28 cellular contexts compared by ENCODE assay signal in the genomic region with DNA sequence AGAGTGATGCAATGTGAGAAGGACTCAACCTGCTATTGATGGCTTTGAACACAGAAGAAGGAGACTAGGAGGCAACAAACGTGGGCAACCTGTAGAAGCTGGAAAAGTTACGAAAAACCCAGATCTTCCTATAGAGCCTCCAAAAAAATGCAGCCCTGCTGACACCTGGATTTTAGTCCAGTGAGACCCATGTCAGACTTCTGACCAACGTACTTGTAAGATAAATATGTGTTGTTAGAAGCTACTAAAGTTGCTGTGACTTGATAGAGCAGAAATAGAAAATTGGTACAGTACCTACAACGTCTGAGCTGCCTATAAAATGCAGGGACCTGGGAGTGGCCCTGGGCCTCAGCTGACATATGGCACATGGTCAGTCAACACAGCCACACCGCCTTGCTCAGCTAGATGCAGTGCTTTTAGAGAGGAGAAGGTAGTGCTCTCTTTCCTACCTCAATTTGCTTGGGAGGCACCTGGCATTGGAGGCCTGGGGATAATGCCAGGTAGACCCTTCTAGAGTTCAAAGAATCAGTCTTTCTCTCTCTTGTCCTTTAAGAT.
A peak's percentile ranks its signal among the peaks of the same experiment; 100 is the strongest.
DNase-seq lines count a peak whose midpoint lies in the region; ATAC-seq, FAIRE-seq and TF ChIP-seq lines count a peak whose summit lies in the region.
"Had no signal": no experiment of that assay in that cellular context is flagged by ENCODE, and none has a peak within 500 bp of the region (broad histone marks: within the 10 kb centered on the region; RNA-seq: fewer than 3 reads in every experiment).

No MANE protein-coding gene starts in this region.

- H3K14ac ChIP-seq in H1 (ENCODE audit: insufficient read length), result no peak overlapping the region

- ATAC-seq in left colon (peak; percentile 75), mucosa of descending colon (peak; percentile 71), HG03196 (IDR thresholded peaks at IDR 0.05; ENCODE audit: unreplicated experiment) (no peak), GM19452 (IDR thresholded peaks at IDR 0.05; ENCODE audit: unreplicated experiment) (no peak), SK-N-SH treated with all-trans-retinoic acid at 6 μM for 48 hours (no peak)
- ATAC-seq: GM12878 had no signal

- CTCF ChIA-PET in H1 (lab: Charles Lee; ENCODE audit: partially characterized antibody), result no interaction called here

- H3K23ac ChIP-seq in H1 (ENCODE audit: insufficient read length), result no peak overlapping the region

- H4K91ac ChIP-seq in H1 (replicated peaks; ENCODE audit: insufficient read length, low read length), result no peak overlapping the region

- H2BK5ac ChIP-seq in H1 (ENCODE audit: low read depth, low read length), result no peak overlapping the region

- H3K36me3 ChIP-seq in H1 (ENCODE audit: control insufficient read depth in 2 of 4, insufficient read depth in 4 of 4, low read length in 3 of 4) (no peaks in the 10 kb centered on the region), mucosa of descending colon (ENCODE audit: low read depth) (no peaks in the 10 kb centered on the region), transverse colon (no peaks in the 10 kb centered on the region)
- H3K36me3 ChIP-seq: BE2C, BLaER1 had no signal

- no peak overlapping the region for H4K5ac ChIP-seq in H1 (ENCODE audit: insufficient read length, low read depth, low read length)

- H3K56ac ChIP-seq in H1 (replicated peaks; ENCODE audit: insufficient read length, low read depth, low read length), result no peak overlapping the region

- H3K4me1 ChIP-seq in H1 (replicated peaks in 1 of 4; ENCODE audit: control insufficient read depth in 3 of 4, insufficient read depth in 4 of 4, low read length in 3 of 4) (peaks cover 7 to 18% (median 11%) of the 10 kb centered on the region in 4 experiments; a peak in 5 of 7 replicates), mucosa of descending colon (ENCODE audit: low read depth) (peaks cover 9% of the 10 kb centered on the region), transverse colon (peaks cover 0 to 21% (median 11%) of the 10 kb centered on the region in 4 donors)
- H3K4me1 ChIP-seq: BE2C, BLaER1 had no signal

- no peak overlapping the region for H2BK20ac ChIP-seq in H1 (ENCODE audit: low read length)

- FAIRE-seq in H1 (lab: Jason Lieb, UNC), result no peak
- FAIRE-seq: A204.1, GM12878, GM12892, GM18507 had no signal

- H3K27ac ChIP-seq in H1 (ENCODE audit: low read depth, low read length) (no peak overlapping the region), transverse colon (no peak overlapping the region)
- H3K27ac ChIP-seq: BLaER1 had no signal

- no peak overlapping the region for H2BK120ac ChIP-seq in H1 (replicated peaks; ENCODE audit: low read depth, low read length)

- 95% methylated on average over 5 of the region's 5 CpGs; no CpG with 5 or more reads in 1 of the 2 experiments for WGBS in H1 (ENCODE audit: extremely low coverage in 1 of 2, insufficient coverage in 1 of 2, insufficient read length in 1 of 2, insufficient replicate concordance in 2 of 2, low coverage in 1 of 2, low lambda C conversion rate in 2 of 2, missing lambda C conversion rate in 1 of 2), 2 experiments
- 57 to 60% methylated on average over 4 to 5 of the region's 5 CpGs for WGBS in transverse colon (ENCODE audit: low coverage in 1 of 2), 2 donors

- no peak overlapping the region for H2BK15ac ChIP-seq in H1 (ENCODE audit: low read length)

- H2BK12ac ChIP-seq in H1 (ENCODE audit: low read depth, low read length), result no peak overlapping the region

- POLR2A ChIA-PET in H1 (lab: Charles Lee; ENCODE audit: partially characterized antibody), result interaction anchor here (0.6 kb wide), 1 partner anchor 76 kb away, joined by 3 read pairs; no protein-coding TSS in a partner anchor

- TF ChIP-seq POLR2A in H1 (IDR thresholded peaks at IDR 0.05; ENCODE audit: control extremely low read depth in 1 of 2, low read depth in 2 of 2, low read length in 2 of 2) (no peak), transverse colon (IDR thresholded peaks at IDR 0.05) (no peak)

- H2AK5ac ChIP-seq in H1 (ENCODE audit: low read depth, low read length), result peak overlapping the region; percentile 46; the same call in 1 of the 2 replicates

- H3K18ac ChIP-seq in H1 (ENCODE audit: extremely low read depth, low read length), result no peak overlapping the region

- H4K20me1 ChIP-seq in H1 (replicated peaks in 1 of 2; ENCODE audit: control insufficient read depth in 1 of 2, insufficient read depth in 2 of 2, low read length in 2 of 2), result no peaks in the 10 kb centered on the region
- H4K20me1 ChIP-seq: BLaER1 had no signal

- no peaks in the 10 kb centered on the region for H3K79me2 ChIP-seq in H1 (ENCODE audit: control insufficient read depth in 1 of 2, insufficient read depth in 2 of 2, low read length in 2 of 2)

- no peak overlapping the region for H3K4me3 ChIP-seq in H1 (ENCODE audit: extremely low read depth in 1 of 4, insufficient read depth in 2 of 4, low read depth in 3 of 4, low read length in 4 of 4)
- H3K4me3 ChIP-seq in mucosa of descending colon, result no peak overlapping the region
- H3K4me3 ChIP-seq in transverse colon, result no peak overlapping the region
- H3K4me3 ChIP-seq: BLaER1, GM12878 had no signal

- H3K27me3 ChIP-seq in H1 (replicated peaks in 1 of 4; ENCODE audit: control insufficient read depth in 3 of 4, extremely low read depth in 1 of 4, insufficient read depth in 3 of 4, low read length in 3 of 4) (no peaks in the 10 kb centered on the region), transverse colon (no peaks in the 10 kb centered on the region)
- H3K27me3 ChIP-seq: BE2C, BLaER1 had no signal

- intact Hi-C loops in left colon (cut with DNase I, micrococcal nuclease) (no loop called here), mucosa of descending colon (cut with DNase I, micrococcal nuclease) (no loop called here), transverse colon (cut with DNase I; ENCODE audit: low total_unique reads) (no loop called here)

- H3K9me3 ChIP-seq in H1 (ENCODE audit: insufficient read depth in 2 of 2, low read depth in 1 of 2, low read length in 1 of 2), result no peaks in the 10 kb centered on the region
- H3K9me3 ChIP-seq in mucosa of descending colon, result no peaks in the 10 kb centered on the region
- H3K9me3 ChIP-seq in transverse colon, result no peaks in the 10 kb centered on the region
- H3K9me3 ChIP-seq: BE2C, BLaER1 had no signal

- TF ChIP-seq EP300 in H1 (IDR thresholded peaks at IDR 0.05; ENCODE audit: borderline replicate concordance in 1 of 2, low read depth in 2 of 2, low read length in 2 of 2) (no peak), transverse colon (IDR thresholded peaks at IDR 0.05; ENCODE audit: low read depth) (no peak)

- no peak overlapping the region for H3K4ac ChIP-seq in H1 (replicated peaks; ENCODE audit: insufficient read length, low read depth, low read length)

- H3K23me2 ChIP-seq in H1 (ENCODE audit: low read depth, low read length), result no peaks in the 10 kb centered on the region

- DNase-seq in H1 (ENCODE audit: low read depth in 1 of 2, low spot score in 2 of 2) (no peak), left colon (peak; percentile 27), mucosa of descending colon (peak in 2 of 3 donors; percentile 23 to 43), transverse colon (peak; percentile 9), HK-2 (ENCODE audit: unreplicated experiment) (no peak)
- DNase-seq: 8988T; ACHN; BE2C; C1 segment of cervical spinal cord; CD4-positive, alpha-beta memory T cell; CD4-positive, CD25-positive, alpha-beta regulatory T cell; CD8-positive, alpha-beta memory T cell; COR-L47; DMS 273 treated with DMSO at 0.1 percent for 48 hours; DMS153; DMS53; DMS79; DND-41; EL; GDM1 had no signal

- H3K79me1 ChIP-seq in H1 (ENCODE audit: low read depth, low read length), result no peaks in the 10 kb centered on the region

- no peak overlapping the region for H3K9ac ChIP-seq in H1 (replicated peaks in 1 of 4; ENCODE audit: extremely low read depth in 1 of 4, low read depth in 3 of 4, low read length in 3 of 4)
- H3K9ac ChIP-seq: BLaER1 had no signal

- H2AFZ ChIP-seq in H1 (ENCODE audit: low read length), result no peak overlapping the region

- in situ Hi-C loops in transverse colon (cut with MboI; ENCODE audit: low pct_ligation_motif_present in 1 of 4, low pct_unique_long_range_greater_than_20kb in 1 of 4, low sequenced_read_pairs in 3 of 4), result no loop called here

- no peak for TF ChIP-seq RAD21 in H1 (IDR thresholded peaks at IDR 0.05 in 1 of 2, conservative IDR thresholded peaks at IDR 0.05 in 1 of 2; ENCODE audit: low read depth in 2 of 2, low read length in 2 of 2)

- TF ChIP-seq CTCF in H1 (IDR thresholded peaks at IDR 0.05; ENCODE audit: control extremely low read depth in 1 of 3, insufficient read depth in 1 of 3, low read depth in 1 of 3, low read length in 3 of 3), result no peak
- TF ChIP-seq CTCF in mucosa of descending colon (IDR thresholded peaks at IDR 0.05), result no peak
- TF ChIP-seq CTCF in transverse colon (IDR thresholded peaks at IDR 0.05), result no peak

- H3K4me2 ChIP-seq in H1 (ENCODE audit: insufficient read depth in 1 of 2, low read depth in 2 of 2, low read length in 2 of 2), result no peak overlapping the region
- H3K4me2 ChIP-seq: BLaER1 had no signal

- H4K8ac ChIP-seq in H1 (ENCODE audit: extremely low read depth, insufficient read depth, low read length), result no peak overlapping the region

TF ChIP-seq in H1, 55 proteins besides CTCF, POLR2A, EP300 and RAD21 (continues in another document):
- TF ChIP-seq HDAC6 (IDR thresholded peaks at IDR 0.05; ENCODE audit: low read depth, low read length) (no peak), JUND (IDR thresholded peaks at IDR 0.05; ENCODE audit: low read length) (no peak), SIN3A (conservative IDR thresholded peaks at IDR 0.05 in 1 of 2, IDR thresholded peaks at IDR 0.05 in 1 of 2; ENCODE audit: low read depth in 1 of 2, low read length in 2 of 2) (no peak), POLR2AphosphoS5 (IDR thresholded peaks at IDR 0.05; ENCODE audit: low read depth, low read length) (no peak), PHF8 (conservative IDR thresholded peaks at IDR 0.05; ENCODE audit: low read depth, low read length) (no peak), CBX8 (IDR thresholded peaks at IDR 0.05; ENCODE audit: borderline replicate concordance, low read depth, low read length) (no peak), RNF2 (IDR thresholded peaks at IDR 0.05; ENCODE audit: borderline replicate concordance, low read depth, low read length, missing control alignments, poor library complexity, severe bottlenecking) (no peak)

TF ChIP-seq in SK-N-SH treated with all-trans-retinoic acid at 6 μM for 48 hours, 23 proteins besides CTCF, POLR2A, EP300 and RAD21 (continues in another document):
- TF ChIP-seq ZNF70 (CRISPR knock-in tag; IDR thresholded peaks at IDR 0.05), result no peak

Comparison
In these comparisons a context has a peak if more than half of its experiments do, and no peak if none do; other contexts are left out.
1. DNase-seq: peak in left colon (2 of 2), mucosa of descending colon (2 of 3) and transverse colon (single experiment); none in H1 (0 of 2) and HK-2 (single experiment).
2. ATAC-seq: peak in left colon (single experiment) and mucosa of descending colon (single experiment); none in HG03196 (single experiment), GM19452 (single experiment) and SK-N-SH treated with all-trans-retinoic acid at 6 μM for 48 hours (single experiment).